In genomic region chr1:7993593-7994479, GRCh38 we compare ENCODE assay signal across 9 cellular contexts. TPM values are rescaled to one million over a fixed set of nuclear protein-coding genes. Genes with fewer than 3 reads are reported as not detected.
DNase-seq lines count a peak whose midpoint lies in the region; ATAC-seq and TF ChIP-seq lines count a peak whose summit lies in the region.
"Had no signal": no experiment of that assay in that cellular context is flagged by ENCODE, and none has a peak within 500 bp of the region (broad histone marks: within the 10 kb centered on the region; RNA-seq: fewer than 3 reads in every experiment).

No MANE protein-coding gene starts in this region.

- intact Hi-C loops in natural killer cell (cut with micrococcal nuclease): no loop called here
- intact Hi-C loops in activated T-helper 2 cell treated with anti-CD3 and anti-CD28 coated beads, Interferon-gamma antibody, Interleukin-2, Interleukin-4, amounts not matched to agents 10 μg/mL and 5 μg/mL and 100 μg/mL, durations not matched to agents 14 hours and 24 hours and 36 hours (cut with micrococcal nuclease): no loop called here
- intact Hi-C loops in activated T-helper 1 cell treated with anti-CD3 and anti-CD28 coated beads, Interleukin-12 subunit alpha, Interleukin-12 subunit beta, Interleukin-2, Interleukin-4 antibody, amounts not matched to agents 30 ng/mL and 10 ng/mL and 1 ng/mL, durations not matched to agents 14 hours and 24 hours and 36 hours (cut with micrococcal nuclease): no loop called here

- CTCF ChIA-PET in activated CD4-positive, alpha-beta memory T cell treated with anti-CD3 and anti-CD28 coated beads, Interleukin-2, amount 10 ng/mL, durations not matched to agents 7 days and 5 days (lab: Charles Lee): no interaction called here

- peak in 1 of 2 donors; percentile 84 for ATAC-seq in natural killer cell treated with Interleukin-12 subunit alpha and Interleukin-12 subunit beta and Interleukin-15 and Interleukin-18, amount 100 ng/mL, for 72 hours
- no peak for ATAC-seq in natural killer cell
- ATAC-seq in HG02981 (IDR thresholded peaks at IDR 0.05; ENCODE audit: unreplicated experiment): peak; percentile 81

- H3K4me1 Mint-ChIP-seq in natural killer cell treated with Interleukin-12 subunit alpha and Interleukin-12 subunit beta and Interleukin-15 and Interleukin-18, amount 100 ng/mL, for 72 hours (ENCODE audit: low read depth in 2 of 2): peaks cover 18 to 28% of the 10 kb centered on the region in 2 donors
- H3K4me1 Mint-ChIP-seq in natural killer cell: peaks cover 0 to 11% of the 10 kb centered on the region in 2 donors
- peaks cover 6% of the 10 kb centered on the region for H3K4me1 Mint-ChIP-seq in activated T-helper 2 cell treated with anti-CD3 and anti-CD28 coated beads, Interferon-gamma antibody, Interleukin-2, Interleukin-4, amounts not matched to agents 10 μg/mL and 5 μg/mL and 100 μg/mL, durations not matched to agents 14 hours and 24 hours and 36 hours (ENCODE audit: low read depth)
- peaks cover 3% of the 10 kb centered on the region for H3K4me1 Mint-ChIP-seq in activated CD4-positive, alpha-beta memory T cell treated with anti-CD3 and anti-CD28 coated beads, Interleukin-2, amount 10 ng/mL, durations not matched to agents 7 days and 5 days
- no peaks in the 10 kb centered on the region for H3K4me1 Mint-ChIP-seq in activated T-helper 1 cell treated with anti-CD3 and anti-CD28 coated beads, Interleukin-12 subunit alpha, Interleukin-12 subunit beta, Interleukin-2, Interleukin-4 antibody, amounts not matched to agents 30 ng/mL and 10 ng/mL and 1 ng/mL, durations not matched to agents 14 hours and 24 hours and 36 hours (ENCODE audit: low read depth)

- peak overlapping the region; percentile 16 to 22 for H3K27ac Mint-ChIP-seq in natural killer cell treated with Interleukin-12 subunit alpha and Interleukin-12 subunit beta and Interleukin-15 and Interleukin-18, amount 100 ng/mL, for 72 hours
- H3K27ac Mint-ChIP-seq in natural killer cell: no peak overlapping the region
- H3K27ac Mint-ChIP-seq in activated T-helper 2 cell treated with anti-CD3 and anti-CD28 coated beads, Interferon-gamma antibody, Interleukin-2, Interleukin-4, amounts not matched to agents 10 μg/mL and 5 μg/mL and 100 μg/mL, durations not matched to agents 14 hours and 24 hours and 36 hours: peak overlapping the region; percentile 1
- no peak overlapping the region for H3K27ac Mint-ChIP-seq in activated CD4-positive, alpha-beta memory T cell treated with anti-CD3 and anti-CD28 coated beads, Interleukin-2, amount 10 ng/mL, durations not matched to agents 7 days and 5 days
- H3K27ac Mint-ChIP-seq in activated T-helper 1 cell treated with anti-CD3 and anti-CD28 coated beads, Interleukin-12 subunit alpha, Interleukin-12 subunit beta, Interleukin-2, Interleukin-4 antibody, amounts not matched to agents 30 ng/mL and 10 ng/mL and 1 ng/mL, durations not matched to agents 14 hours and 24 hours and 36 hours: no peak overlapping the region

- no peaks in the 10 kb centered on the region for H3K27me3 Mint-ChIP-seq in natural killer cell treated with Interleukin-12 subunit alpha and Interleukin-12 subunit beta and Interleukin-15 and Interleukin-18, amount 100 ng/mL, for 72 hours
- no peaks in the 10 kb centered on the region for H3K27me3 Mint-ChIP-seq in natural killer cell (ENCODE audit: low read depth in 2 of 2)
- H3K27me3 Mint-ChIP-seq in activated T-helper 2 cell treated with anti-CD3 and anti-CD28 coated beads, Interferon-gamma antibody, Interleukin-2, Interleukin-4, amounts not matched to agents 10 μg/mL and 5 μg/mL and 100 μg/mL, durations not matched to agents 14 hours and 24 hours and 36 hours (ENCODE audit: low read depth): no peaks in the 10 kb centered on the region
- no peaks in the 10 kb centered on the region for H3K27me3 Mint-ChIP-seq in activated CD4-positive, alpha-beta memory T cell treated with anti-CD3 and anti-CD28 coated beads, Interleukin-2, amount 10 ng/mL, durations not matched to agents 7 days and 5 days
- no peaks in the 10 kb centered on the region for H3K27me3 Mint-ChIP-seq in activated T-helper 1 cell treated with anti-CD3 and anti-CD28 coated beads, Interleukin-12 subunit alpha, Interleukin-12 subunit beta, Interleukin-2, Interleukin-4 antibody, amounts not matched to agents 30 ng/mL and 10 ng/mL and 1 ng/mL, durations not matched to agents 14 hours and 24 hours and 36 hours (ENCODE audit: insufficient read depth)

- DNase-seq in natural killer cell treated with Interleukin-12 subunit alpha and Interleukin-12 subunit beta and Interleukin-15 and Interleukin-18, amount 100 ng/mL, for 72 hours (ENCODE audit: low spot score): no peak
- DNase-seq in natural killer cell (no peak), ACHN (no peak), SKM-1 (lab: John Stamatoyannopoulos, UW; ENCODE audit: unreplicated experiment) (no peak)
- no peak for DNase-seq in activated T-helper 2 cell treated with anti-CD3 and anti-CD28 coated beads, Interferon-gamma antibody, Interleukin-2, Interleukin-4, amounts not matched to agents 10 μg/mL and 5 μg/mL and 100 μg/mL, durations not matched to agents 14 hours and 24 hours and 36 hours (ENCODE audit: low spot score)
- no peak for DNase-seq in activated CD4-positive, alpha-beta memory T cell treated with anti-CD3 and anti-CD28 coated beads, Interleukin-2, amount 10 ng/mL, durations not matched to agents 7 days and 5 days
- no peak for DNase-seq in activated T-helper 1 cell treated with anti-CD3 and anti-CD28 coated beads, Interleukin-12 subunit alpha, Interleukin-12 subunit beta, Interleukin-2, Interleukin-4 antibody, amounts not matched to agents 30 ng/mL and 10 ng/mL and 1 ng/mL, durations not matched to agents 14 hours and 24 hours and 36 hours (ENCODE audit: low spot score)
- DNase-seq: NCI-H526 had no signal

- POLR2A ChIA-PET in activated CD4-positive, alpha-beta memory T cell treated with anti-CD3 and anti-CD28 coated beads, Interleukin-2, amount 10 ng/mL, durations not matched to agents 7 days and 5 days (lab: Charles Lee): interaction anchor here (1.0 kb wide), 1 partner anchor 202 kb away, joined by 3 read pairs; no protein-coding TSS in a partner anchor

- H3K9me3 Mint-ChIP-seq in natural killer cell treated with Interleukin-12 subunit alpha and Interleukin-12 subunit beta and Interleukin-15 and Interleukin-18, amount 100 ng/mL, for 72 hours: peaks cover 6% of the 10 kb centered on the region
- peaks cover 7% of the 10 kb centered on the region in 2 donors for H3K9me3 Mint-ChIP-seq in natural killer cell
- H3K9me3 Mint-ChIP-seq in activated T-helper 2 cell treated with anti-CD3 and anti-CD28 coated beads, Interferon-gamma antibody, Interleukin-2, Interleukin-4, amounts not matched to agents 10 μg/mL and 5 μg/mL and 100 μg/mL, durations not matched to agents 14 hours and 24 hours and 36 hours: no peaks in the 10 kb centered on the region
- no peaks in the 10 kb centered on the region for H3K9me3 Mint-ChIP-seq in activated CD4-positive, alpha-beta memory T cell treated with anti-CD3 and anti-CD28 coated beads, Interleukin-2, amount 10 ng/mL, durations not matched to agents 7 days and 5 days
- H3K9me3 Mint-ChIP-seq in activated T-helper 1 cell treated with anti-CD3 and anti-CD28 coated beads, Interleukin-12 subunit alpha, Interleukin-12 subunit beta, Interleukin-2, Interleukin-4 antibody, amounts not matched to agents 30 ng/mL and 10 ng/mL and 1 ng/mL, durations not matched to agents 14 hours and 24 hours and 36 hours: no peaks in the 10 kb centered on the region

- TF ChIP-seq CTCF in natural killer cell (IDR thresholded peaks at IDR 0.05): no peak

- H3K4me3 Mint-ChIP-seq in natural killer cell treated with Interleukin-12 subunit alpha and Interleukin-12 subunit beta and Interleukin-15 and Interleukin-18, amount 100 ng/mL, for 72 hours: peak overlapping the region; percentile 52
- H3K4me3 Mint-ChIP-seq in natural killer cell: no peak overlapping the region
- no peak overlapping the region for H3K4me3 Mint-ChIP-seq in activated T-helper 2 cell treated with anti-CD3 and anti-CD28 coated beads, Interferon-gamma antibody, Interleukin-2, Interleukin-4, amounts not matched to agents 10 μg/mL and 5 μg/mL and 100 μg/mL, durations not matched to agents 14 hours and 24 hours and 36 hours (ENCODE audit: low read depth)
- no peak overlapping the region for H3K4me3 Mint-ChIP-seq in activated CD4-positive, alpha-beta memory T cell treated with anti-CD3 and anti-CD28 coated beads, Interleukin-2, amount 10 ng/mL, durations not matched to agents 7 days and 5 days
- no peak overlapping the region for H3K4me3 Mint-ChIP-seq in activated T-helper 1 cell treated with anti-CD3 and anti-CD28 coated beads, Interleukin-12 subunit alpha, Interleukin-12 subunit beta, Interleukin-2, Interleukin-4 antibody, amounts not matched to agents 30 ng/mL and 10 ng/mL and 1 ng/mL, durations not matched to agents 14 hours and 24 hours and 36 hours

- in situ Hi-C loops in ACHN (cut with HindIII; ENCODE audit: low pct_ligation_motif_present, low pct_unique_long_range_greater_than_20kb, low sequenced_read_pairs): no loop called here

- H3K36me3 Mint-ChIP-seq in natural killer cell treated with Interleukin-12 subunit alpha and Interleukin-12 subunit beta and Interleukin-15 and Interleukin-18, amount 100 ng/mL, for 72 hours: peaks cover 20% of the 10 kb centered on the region
- no peaks in the 10 kb centered on the region for H3K36me3 Mint-ChIP-seq in natural killer cell
- peaks cover 23% of the 10 kb centered on the region for H3K36me3 Mint-ChIP-seq in activated T-helper 2 cell treated with anti-CD3 and anti-CD28 coated beads, Interferon-gamma antibody, Interleukin-2, Interleukin-4, amounts not matched to agents 10 μg/mL and 5 μg/mL and 100 μg/mL, durations not matched to agents 14 hours and 24 hours and 36 hours (ENCODE audit: low read depth)
- H3K36me3 Mint-ChIP-seq in activated CD4-positive, alpha-beta memory T cell treated with anti-CD3 and anti-CD28 coated beads, Interleukin-2, amount 10 ng/mL, durations not matched to agents 7 days and 5 days (ENCODE audit: low read depth): peaks cover 20% of the 10 kb centered on the region
- H3K36me3 Mint-ChIP-seq in activated T-helper 1 cell treated with anti-CD3 and anti-CD28 coated beads, Interleukin-12 subunit alpha, Interleukin-12 subunit beta, Interleukin-2, Interleukin-4 antibody, amounts not matched to agents 30 ng/mL and 10 ng/mL and 1 ng/mL, durations not matched to agents 14 hours and 24 hours and 36 hours (ENCODE audit: low read depth): peaks cover 15% of the 10 kb centered on the region

RNA-seq across cellular contexts. Expression of gene ERRFI1, which starts 32.3 kb away (rescaled TPM):
- 1 to 10 TPM; 3.5 to 6.3 TPM for total RNA-seq in natural killer cell treated with Interleukin-12 subunit alpha and Interleukin-12 subunit beta and Interleukin-15 and Interleukin-18, amount 100 ng/mL, for 72 hours
- 1 to 10 TPM; 2.9 to 4.9 (median 4.0) TPM for total RNA-seq in natural killer cell
- total RNA-seq in activated T-helper 2 cell treated with anti-CD3 and anti-CD28 coated beads, Interferon-gamma antibody, Interleukin-2, Interleukin-4, amounts not matched to agents 10 μg/mL and 5 μg/mL and 100 μg/mL, durations not matched to agents 14 hours and 24 hours and 36 hours: 3.1 and 3.8 TPM in 2 replicates
- total RNA-seq in activated CD4-positive, alpha-beta memory T cell treated with anti-CD3 and anti-CD28 coated beads, Interleukin-2, amount 10 ng/mL, durations not matched to agents 7 days and 5 days: 1 to 10 TPM in 1 of 2 experiments, under 1 TPM in 1; 0.83 to 1.0 TPM
- 1.6 and 3.2 TPM in 2 replicates for total RNA-seq in activated T-helper 1 cell treated with anti-CD3 and anti-CD28 coated beads, Interleukin-12 subunit alpha, Interleukin-12 subunit beta, Interleukin-2, Interleukin-4 antibody, amounts not matched to agents 30 ng/mL and 10 ng/mL and 1 ng/mL, durations not matched to agents 14 hours and 24 hours and 36 hours

RNA-seq across cellular contexts. Expression of gene PARK7, which starts 32.3 kb away (rescaled TPM):
- 100 to 1,000 TPM; 417 to 446 TPM for total RNA-seq in natural killer cell treated with Interleukin-12 subunit alpha and Interleukin-12 subunit beta and Interleukin-15 and Interleukin-18, amount 100 ng/mL, for 72 hours
- 100 to 1,000 TPM; 120 to 127 (median 127) TPM for total RNA-seq in natural killer cell
- total RNA-seq in activated T-helper 2 cell treated with anti-CD3 and anti-CD28 coated beads, Interferon-gamma antibody, Interleukin-2, Interleukin-4, amounts not matched to agents 10 μg/mL and 5 μg/mL and 100 μg/mL, durations not matched to agents 14 hours and 24 hours and 36 hours: 498 and 514 TPM in 2 replicates
- total RNA-seq in activated CD4-positive, alpha-beta memory T cell treated with anti-CD3 and anti-CD28 coated beads, Interleukin-2, amount 10 ng/mL, durations not matched to agents 7 days and 5 days: 100 to 1,000 TPM; 261 to 275 TPM
- 425 and 429 TPM in 2 replicates for total RNA-seq in activated T-helper 1 cell treated with anti-CD3 and anti-CD28 coated beads, Interleukin-12 subunit alpha, Interleukin-12 subunit beta, Interleukin-2, Interleukin-4 antibody, amounts not matched to agents 30 ng/mL and 10 ng/mL and 1 ng/mL, durations not matched to agents 14 hours and 24 hours and 36 hours

RNA-seq across cellular contexts. Expression of gene TNFRSF9, which starts 53.2 kb away (rescaled TPM):
- 100 to 1,000 TPM; 126 to 462 TPM for total RNA-seq in natural killer cell treated with Interleukin-12 subunit alpha and Interleukin-12 subunit beta and Interleukin-15 and Interleukin-18, amount 100 ng/mL, for 72 hours
- total RNA-seq in natural killer cell: 1 to 10 TPM; 2.6 to 6.4 (median 4.2) TPM
- 112 and 115 TPM in 2 replicates for total RNA-seq in activated T-helper 2 cell treated with anti-CD3 and anti-CD28 coated beads, Interferon-gamma antibody, Interleukin-2, Interleukin-4, amounts not matched to agents 10 μg/mL and 5 μg/mL and 100 μg/mL, durations not matched to agents 14 hours and 24 hours and 36 hours
- total RNA-seq in activated CD4-positive, alpha-beta memory T cell treated with anti-CD3 and anti-CD28 coated beads, Interleukin-2, amount 10 ng/mL, durations not matched to agents 7 days and 5 days: 1 to 10 TPM; 8.0 TPM
- 57.0 and 60.5 TPM in 2 replicates for total RNA-seq in activated T-helper 1 cell treated with anti-CD3 and anti-CD28 coated beads, Interleukin-12 subunit alpha, Interleukin-12 subunit beta, Interleukin-2, Interleukin-4 antibody, amounts not matched to agents 30 ng/mL and 10 ng/mL and 1 ng/mL, durations not matched to agents 14 hours and 24 hours and 36 hours

Comparison
In these comparisons a context has a peak if more than half of its experiments do, and no peak if none do; other contexts are left out.
1. H3K27ac Mint-ChIP-seq: peak in natural killer cell treated with Interleukin-12 subunit alpha and Interleukin-12 subunit beta and Interleukin-15 and Interleukin-18, amount 100 ng/mL, for 72 hours (2 of 2) and activated T-helper 2 cell treated with anti-CD3 and anti-CD28 coated beads, Interferon-gamma antibody, Interleukin-2, Interleukin-4, amounts not matched to agents 10 μg/mL and 5 μg/mL and 100 μg/mL, durations not matched to agents 14 hours and 24 hours and 36 hours (single experiment); none in natural killer cell (0 of 2), activated CD4-positive, alpha-beta memory T cell treated with anti-CD3 and anti-CD28 coated beads, Interleukin-2, amount 10 ng/mL, durations not matched to agents 7 days and 5 days (single experiment) and activated T-helper 1 cell treated with anti-CD3 and anti-CD28 coated beads, Interleukin-12 subunit alpha, Interleukin-12 subunit beta, Interleukin-2, Interleukin-4 antibody, amounts not matched to agents 30 ng/mL and 10 ng/mL and 1 ng/mL, durations not matched to agents 14 hours and 24 hours and 36 hours (single experiment).